ENCODE assay signal across 1 cellular context in the genomic region with DNA sequence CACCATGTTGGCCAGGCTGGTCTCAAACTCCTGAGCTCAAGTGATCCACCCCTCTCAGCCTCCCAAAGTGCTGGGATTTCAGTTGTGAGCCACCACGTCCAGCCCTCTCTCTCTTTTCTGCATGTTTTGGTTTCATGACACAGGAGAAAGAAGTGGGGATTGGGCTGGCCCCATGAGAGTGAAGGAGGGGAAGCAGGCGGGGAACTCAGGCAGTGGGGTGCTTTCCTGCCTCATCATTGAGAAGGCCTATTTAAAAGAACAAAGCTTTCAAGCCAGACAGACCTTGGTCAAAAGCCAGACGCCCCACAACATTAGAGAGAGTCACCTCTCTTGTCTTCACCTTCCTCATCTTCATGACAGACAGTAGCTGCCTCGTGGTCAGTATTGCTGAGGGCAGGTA.
TF ChIP-seq lines count a peak whose summit lies in the region.

No MANE protein-coding gene starts in this region.

TF ChIP-seq in H1, 55 proteins besides CTCF, POLR2A, EP300 and RAD21:
- TF ChIP-seq PHF8 (conservative IDR thresholded peaks at IDR 0.05; ENCODE audit: low read depth, low read length) (no peak), CBX5 (IDR thresholded peaks at IDR 0.05; ENCODE audit: low read depth, low read length) (no peak), RXRA (IDR thresholded peaks at IDR 0.05; ENCODE audit: insufficient read depth, low read depth, low read length) (no peak), TAF1 (IDR thresholded peaks at IDR 0.05; ENCODE audit: low read depth, low read length) (no peak), MAFK (IDR thresholded peaks at IDR 0.05; ENCODE audit: low read depth, low read length) (no peak), ASH2L (IDR thresholded peaks at IDR 0.05; ENCODE audit: low read length) (no peak)
